10 cellular contexts compared by ENCODE assay signal in genomic region chr15:81003023-81003350, GRCh38. TPM values are rescaled to one million over a fixed set of nuclear protein-coding genes. Genes with fewer than 3 reads are reported as not detected.
DNase-seq lines count a peak whose midpoint lies in the region; ATAC-seq and TF ChIP-seq lines count a peak whose summit lies in the region.
"Had no signal": no experiment of that assay in that cellular context is flagged by ENCODE, and none has a peak within 500 bp of the region (broad histone marks: within the 10 kb centered on the region; RNA-seq: fewer than 3 reads in every experiment).

No MANE protein-coding gene starts in this region.

- H4K20me1 ChIP-seq in SK-N-SH (ENCODE audit: insufficient read depth): peaks cover 48% of the 10 kb centered on the region

- DNase-seq in SK-N-SH: no peak
- DNase-seq in activated B cell treated with CpG ODN at 0.5 μM for 24 hours: no peak
- peak; percentile 24 for DNase-seq in left ventricle myocardium inferior
- DNase-seq in NCI-H446 (lab: John Stamatoyannopoulos, UW): no peak
- no peak for DNase-seq in NCI-H1436 treated with DMSO at 0.1 percent for 48 hours (lab: John Stamatoyannopoulos, UW)

- no peak for TF ChIP-seq EP300 in SK-N-SH (IDR thresholded peaks at IDR 0.05; ENCODE audit: borderline replicate concordance in 1 of 2, low read depth in 1 of 2, low read length in 1 of 2)

- H3K4me1 ChIP-seq in SK-N-SH (ENCODE audit: control insufficient read depth in 1 of 2, insufficient read depth in 2 of 2, low read depth in 1 of 2, low read length in 1 of 2) (peaks cover 11 to 16% of the 10 kb centered on the region in 2 experiments; a peak in 3 of 4 replicates), left ventricle myocardium inferior (peaks cover 85% of the 10 kb centered on the region)

- H3K27me3 ChIP-seq in SK-N-SH (ENCODE audit: insufficient read depth) (no peaks in the 10 kb centered on the region), left ventricle myocardium inferior (ENCODE audit: low read depth) (peaks cover 14% of the 10 kb centered on the region)

- WGBS in SK-N-SH (ENCODE audit: low lambda C conversion rate): no CpG with 5 or more reads among the region's 27 CpGs

- H3K36me3 ChIP-seq in SK-N-SH (replicated peaks in 1 of 2; ENCODE audit: control insufficient read depth in 1 of 2, insufficient read depth in 2 of 2, low read length in 1 of 2) (peaks cover 22 to 36% of the 10 kb centered on the region in 2 experiments), left ventricle myocardium inferior (peaks cover 20% of the 10 kb centered on the region)

- H3K4me3 Mint-ChIP-seq in activated B cell treated with CpG ODN at 0.5 μM for 24 hours: peak overlapping the region; percentile 58

- peaks cover 71% of the 10 kb centered on the region for H3K79me2 ChIP-seq in SK-N-SH (ENCODE audit: insufficient read depth)

- H3K4me1 Mint-ChIP-seq in activated B cell treated with CpG ODN at 0.5 μM for 24 hours: peaks cover 59% of the 10 kb centered on the region

- H3K9me3 ChIP-seq in SK-N-SH: no peaks in the 10 kb centered on the region
- no peaks in the 10 kb centered on the region for H3K9me3 ChIP-seq in left ventricle myocardium inferior (replicated peaks)

- no peak for ATAC-seq in SK-N-SH treated with all-trans-retinoic acid at 6 μM for 48 hours
- no peak for ATAC-seq in activated B cell treated with CpG ODN at 0.5 μM for 24 hours (ENCODE audit: low read depth)
- no peak for ATAC-seq in GM21515 (IDR thresholded peaks at IDR 0.05; ENCODE audit: unreplicated experiment)
- ATAC-seq: activated CD4-positive, CD25-positive, alpha-beta regulatory T cell treated with anti-CD3 and anti-CD28 coated beads, Interleukin-2, amount 50 U/mL, for 24 hours had no signal

- CTCF ChIA-PET in SK-N-SH (lab: Yijun Ruan, JAX): interaction anchor here (2.4 kb wide), 1 partner anchor 264 kb away, joined by 9 read pairs; no protein-coding TSS in a partner anchor
- CTCF ChIA-PET in activated B cell treated with CpG ODN at 0.5 μM for 24 hours (lab: Charles Lee): interaction anchor here (0.8 to 2.3 kb wide), 2 partner anchors 106 to 263 kb away, joined by 3 to 9 read pairs; no protein-coding TSS in a partner anchor

- TF ChIP-seq CTCF in SK-N-SH (IDR thresholded peaks at IDR 0.05) (no peak), activated B cell treated with CpG ODN at 0.5 μM for 24 hours (IDR thresholded peaks at IDR 0.05) (no peak), left ventricle myocardium inferior (IDR thresholded peaks at IDR 0.05; ENCODE audit: borderline replicate concordance) (no peak)

- no peak overlapping the region for H2AFZ ChIP-seq in SK-N-SH (ENCODE audit: low read depth)

- no peak overlapping the region for H3K9ac ChIP-seq in SK-N-SH

- H3K4me3 ChIP-seq in SK-N-SH (ENCODE audit: low read depth in 2 of 2, low read length in 1 of 2) (no peak overlapping the region; a peak in 1 of 4 replicates), left ventricle myocardium inferior (peak overlapping the region; percentile 93), skin epidermis (peak overlapping the region in 5 of 7 experiments; percentile 77 to 88 (median 82))

- H3K4me2 ChIP-seq in SK-N-SH: peak overlapping the region; percentile 91

- peaks cover 30% of the 10 kb centered on the region for H3K36me3 Mint-ChIP-seq in activated B cell treated with CpG ODN at 0.5 μM for 24 hours (ENCODE audit: low read depth)

- peaks cover 8% of the 10 kb centered on the region for H3F3A ChIP-seq in SK-N-SH (replicated peaks; ENCODE audit: insufficient read depth)

- H3K27ac Mint-ChIP-seq in activated B cell treated with CpG ODN at 0.5 μM for 24 hours: no peak overlapping the region

- TF ChIP-seq RAD21 in SK-N-SH (IDR thresholded peaks at IDR 0.05; ENCODE audit: low read length): no peak

- H3K9me2 ChIP-seq in SK-N-SH: no peaks in the 10 kb centered on the region

- POLR2A ChIA-PET in SK-N-SH (lab: Yijun Ruan, JAX): no interaction called here
- POLR2A ChIA-PET in activated B cell treated with CpG ODN at 0.5 μM for 24 hours (lab: Charles Lee): interaction anchor here (1.6 to 3.4 kb wide), 2 partner anchors 21 to 290 kb away, joined by 6 to 30 read pairs; no protein-coding TSS in a partner anchor

- no peaks in the 10 kb centered on the region for H3K27me3 Mint-ChIP-seq in activated B cell treated with CpG ODN at 0.5 μM for 24 hours

- H3K27ac ChIP-seq in SK-N-SH (ENCODE audit: low read depth in 2 of 2, low read length in 1 of 2) (no peak overlapping the region), left ventricle myocardium inferior (replicated peaks) (peak overlapping the region; percentile 99), skin epidermis (peak overlapping the region in 4 of 21 experiments; percentile 97 to 98 (median 98))
- H3K27ac ChIP-seq: 22Rv1 had no signal

- intact Hi-C loops in activated B cell treated with CpG ODN at 0.5 μM for 24 hours (cut with micrococcal nuclease) (loop anchor here (5.0 kb wide), 2 partner anchors 49 to 946 kb away; partner anchors contain the start of gene ZFAND6), left ventricle myocardium inferior (cut with micrococcal nuclease) (no loop called here)

- H3K9me3 Mint-ChIP-seq in activated B cell treated with CpG ODN at 0.5 μM for 24 hours: no peaks in the 10 kb centered on the region

TF ChIP-seq in SK-N-SH, 30 proteins besides CTCF, POLR2A, EP300 and RAD21 (continues in another document):
- no peak for TF ChIP-seq RXRA (IDR thresholded peaks at IDR 0.05; ENCODE audit: borderline replicate concordance, low read depth)
- TF ChIP-seq NFIC (IDR thresholded peaks at IDR 0.05; ENCODE audit: borderline replicate concordance): no peak
- TF ChIP-seq NRF1 (IDR thresholded peaks at IDR 0.05; ENCODE audit: low read depth, low read length): no peak
- no peak for TF ChIP-seq USF2 (IDR thresholded peaks at IDR 0.05; ENCODE audit: borderline replicate concordance, low read depth, low read length)
- TF ChIP-seq GABPA (IDR thresholded peaks at IDR 0.05; ENCODE audit: low read depth): no peak
- TF ChIP-seq RCOR1 (IDR thresholded peaks at IDR 0.05; ENCODE audit: low read length): no peak
- no peak for TF ChIP-seq PBX3 (IDR thresholded peaks at IDR 0.05)
- no peak for TF ChIP-seq YY1 (IDR thresholded peaks at IDR 0.05; ENCODE audit: low read depth)
- TF ChIP-seq SIN3A (IDR thresholded peaks at IDR 0.05; ENCODE audit: borderline replicate concordance, low read depth, low read length): no peak

TF ChIP-seq in SK-N-SH treated with all-trans-retinoic acid at 6 μM for 48 hours, 23 proteins besides CTCF, POLR2A, EP300 and RAD21:
- no peak for TF ChIP-seq SNAI2 (CRISPR knock-in tag; IDR thresholded peaks at IDR 0.05)
- no peak for TF ChIP-seq ESRRG (CRISPR knock-in tag; IDR thresholded peaks at IDR 0.05)

RNA-seq across cellular contexts. Expression of gene TLNRD1, which starts 2.3 kb away (rescaled TPM):
- 4.4 and 5.0 TPM in 2 replicates for polyA plus RNA-seq in SK-N-SH (2012; rRNA removed)
- 2.5 and 4.3 TPM in 2 replicates for polyA plus RNA-seq in SK-N-SH (2012; cell fraction: cytosol; rRNA removed)
- 3.0 and 3.5 TPM in 2 replicates for polyA plus RNA-seq in SK-N-SH (2012; cell fraction: nucleus; rRNA removed)
- total RNA-seq in activated B cell treated with CpG ODN at 0.5 μM for 24 hours (25.7 TPM in 2 replicates), left ventricle myocardium inferior (5.5 TPM)

RNA-seq across cellular contexts. Expression of gene MESD, which starts 13.4 kb away (rescaled TPM):
- polyA plus RNA-seq in SK-N-SH (2012; rRNA removed): 12.3 and 15.2 TPM in 2 replicates
- 16.6 and 17.6 TPM in 2 replicates for polyA plus RNA-seq in SK-N-SH (2012; cell fraction: cytosol; rRNA removed)
- polyA plus RNA-seq in SK-N-SH (2012; cell fraction: nucleus; rRNA removed): 9.3 and 11.0 TPM in 2 replicates
- 21.4 and 23.8 TPM in 2 replicates for total RNA-seq in activated B cell treated with CpG ODN at 0.5 μM for 24 hours
- total RNA-seq in left ventricle myocardium inferior: 13.5 TPM

Comparison
In these comparisons a context has a peak if more than half of its experiments do, and no peak if none do; other contexts are left out.
1. H3K4me3 ChIP-seq: peak in left ventricle myocardium inferior (single experiment) and skin epidermis (5 of 7); none in SK-N-SH (0 of 2).